8 cellular contexts compared by ENCODE assay signal in the genomic region with DNA sequence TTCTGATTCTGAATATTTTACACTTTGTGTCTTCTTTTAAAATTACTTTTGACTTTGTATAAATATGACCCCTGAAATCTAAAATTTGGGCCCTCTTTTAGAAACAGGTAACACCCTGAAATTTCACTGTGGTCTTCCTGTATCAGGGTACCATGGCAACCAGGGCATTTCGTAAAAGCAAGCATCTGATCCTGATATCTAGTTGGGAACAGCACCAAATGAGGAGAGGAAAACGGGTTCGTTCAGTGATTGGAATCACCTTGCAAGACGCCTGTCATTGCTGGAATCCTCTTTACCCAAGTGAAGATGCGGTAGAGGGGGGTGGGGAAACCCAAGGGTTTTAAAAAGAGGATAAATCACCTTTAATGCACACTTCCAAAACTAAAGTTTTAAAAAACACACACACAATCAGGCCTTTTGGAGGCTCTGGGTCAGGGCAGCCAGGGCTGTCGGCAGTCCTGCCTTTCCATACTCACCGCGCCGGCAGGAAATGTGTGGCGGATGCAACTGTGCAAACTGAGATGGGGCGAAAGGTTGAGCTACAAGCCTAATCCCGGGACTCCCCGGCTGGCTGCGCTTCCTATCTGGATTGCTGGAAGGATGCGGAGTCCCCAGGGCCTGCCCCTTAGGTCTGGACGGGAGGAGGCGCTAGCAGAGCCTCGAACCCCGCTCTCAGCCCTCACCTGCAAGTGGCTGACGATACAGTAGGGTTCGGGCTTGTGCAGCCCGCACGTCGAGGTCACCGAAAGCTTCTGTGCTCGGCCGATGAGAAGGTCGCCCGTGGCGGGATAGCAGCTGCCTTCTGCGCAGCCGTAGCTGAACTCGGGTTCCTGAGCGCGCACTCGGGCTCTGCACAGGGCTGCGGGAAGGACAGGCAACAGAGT. TPM values are rescaled to one million over a fixed set of nuclear protein-coding genes. Genes with fewer than 3 reads are reported as not detected.
A peak's percentile ranks its signal among the peaks of the same experiment; 100 is the strongest.
DNase-seq lines count a peak whose midpoint lies in the region; ATAC-seq and TF ChIP-seq lines count a peak whose summit lies in the region.

No MANE protein-coding gene starts in this region.

- H3K9me3 ChIP-seq in body of pancreas: no peaks in the 10 kb centered on the region

- peak overlapping the region; percentile 27 to 80 for H3K4me3 ChIP-seq in body of pancreas

- H3K36me3 ChIP-seq in body of pancreas (replicated peaks in 1 of 2; ENCODE audit: insufficient read depth in 1 of 2, low read depth in 2 of 2): no peaks in the 10 kb centered on the region

- peaks cover 75% of the 10 kb centered on the region for H3K27me3 Mint-ChIP-seq in activated naive CD4-positive, alpha-beta T cell treated with anti-CD3 and anti-CD28 coated beads, Interleukin-2, amount 10 ng/mL, durations not matched to agents 7 days and 5 days

- peaks cover 71% of the 10 kb centered on the region for H3K4me1 ChIP-seq in body of pancreas

- H3K27ac ChIP-seq in body of pancreas: peak overlapping the region; percentile 26 to 88 (median 80)

- peaks cover 18% of the 10 kb centered on the region for H3K4me1 Mint-ChIP-seq in activated naive CD4-positive, alpha-beta T cell treated with anti-CD3 and anti-CD28 coated beads, Interleukin-2, amount 10 ng/mL, durations not matched to agents 7 days and 5 days
- H3K4me1 Mint-ChIP-seq in stimulated activated effector memory CD8-positive, alpha-beta T cell treated with anti-CD3 and anti-CD28 coated beads, Interleukin-12 subunit alpha, Interleukin-12 subunit beta, amount 100 ng/mL, for 72 hours: peaks cover 22% of the 10 kb centered on the region

- H3K36me3 Mint-ChIP-seq in activated naive CD4-positive, alpha-beta T cell treated with anti-CD3 and anti-CD28 coated beads, Interleukin-2, amount 10 ng/mL, durations not matched to agents 7 days and 5 days: no peaks in the 10 kb centered on the region
- H3K36me3 Mint-ChIP-seq in stimulated activated effector memory CD8-positive, alpha-beta T cell treated with anti-CD3 and anti-CD28 coated beads, Interleukin-12 subunit alpha, Interleukin-12 subunit beta, amount 100 ng/mL, for 72 hours: no peaks in the 10 kb centered on the region

- H3K9me3 Mint-ChIP-seq in activated naive CD4-positive, alpha-beta T cell treated with anti-CD3 and anti-CD28 coated beads, Interleukin-2, amount 10 ng/mL, durations not matched to agents 7 days and 5 days: no peaks in the 10 kb centered on the region
- no peaks in the 10 kb centered on the region for H3K9me3 Mint-ChIP-seq in stimulated activated effector memory CD8-positive, alpha-beta T cell treated with anti-CD3 and anti-CD28 coated beads, Interleukin-12 subunit alpha, Interleukin-12 subunit beta, amount 100 ng/mL, for 72 hours

- 26 to 60% methylated on average over 18 to 37 of the region's 37 CpGs for WGBS in body of pancreas, 2 donors

- no peak overlapping the region for H3K27ac Mint-ChIP-seq in activated naive CD4-positive, alpha-beta T cell treated with anti-CD3 and anti-CD28 coated beads, Interleukin-2, amount 10 ng/mL, durations not matched to agents 7 days and 5 days
- H3K27ac Mint-ChIP-seq in stimulated activated effector memory CD8-positive, alpha-beta T cell treated with anti-CD3 and anti-CD28 coated beads, Interleukin-12 subunit alpha, Interleukin-12 subunit beta, amount 100 ng/mL, for 72 hours: no peak overlapping the region

- no peaks in the 10 kb centered on the region for H3K27me3 ChIP-seq in body of pancreas

- no peak for DNase-seq in activated naive CD4-positive, alpha-beta T cell treated with anti-CD3 and anti-CD28 coated beads, Interleukin-2, amount 10 ng/mL, durations not matched to agents 7 days and 5 days
- no peak for DNase-seq in activated naive CD4-positive, alpha-beta T cell treated with Interleukin-2 at 50 U/mL for 16 hours
- peak in 3 of 4 donors; percentile 36 to 51 (median 50) for DNase-seq in body of pancreas
- peak; percentile 71 for DNase-seq in iPS-NIHi7 (ENCODE audit: extremely low spot score)
- no peak for DNase-seq in stimulated activated effector memory CD8-positive, alpha-beta T cell treated with anti-CD3 and anti-CD28 coated beads, Interleukin-12 subunit alpha, Interleukin-12 subunit beta, amount 100 ng/mL, for 72 hours (ENCODE audit: low spot score in 2 of 2)
- no peak for DNase-seq in LoVo (ENCODE audit: low spot score)

- intact Hi-C loops in body of pancreas (cut with DNase I): no loop called here

- no peak for TF ChIP-seq POLR2A in body of pancreas (IDR thresholded peaks at IDR 0.05)

- CTCF ChIA-PET in activated naive CD4-positive, alpha-beta T cell treated with anti-CD3 and anti-CD28 coated beads, Interleukin-2, amount 10 ng/mL, durations not matched to agents 7 days and 5 days (lab: Charles Lee): no interaction called here

- no peak for TF ChIP-seq CTCF in body of pancreas (IDR thresholded peaks at IDR 0.05)

- peak overlapping the region; percentile 56 for H3K4me3 Mint-ChIP-seq in activated naive CD4-positive, alpha-beta T cell treated with anti-CD3 and anti-CD28 coated beads, Interleukin-2, amount 10 ng/mL, durations not matched to agents 7 days and 5 days
- H3K4me3 Mint-ChIP-seq in stimulated activated effector memory CD8-positive, alpha-beta T cell treated with anti-CD3 and anti-CD28 coated beads, Interleukin-12 subunit alpha, Interleukin-12 subunit beta, amount 100 ng/mL, for 72 hours: peak overlapping the region; percentile 61

- ATAC-seq in body of pancreas (no peak), GM21390 (IDR thresholded peaks at IDR 0.05; ENCODE audit: unreplicated experiment) (no peak), HG03175 (IDR thresholded peaks at IDR 0.05; ENCODE audit: unreplicated experiment) (no peak)
- no peak for ATAC-seq in stimulated activated effector memory CD8-positive, alpha-beta T cell treated with anti-CD3 and anti-CD28 coated beads, Interleukin-12 subunit alpha, Interleukin-12 subunit beta, amount 100 ng/mL, for 72 hours

RNA-seq across cellular contexts. Expression of a gene that starts 1.8 kb away (rescaled TPM):
- 100 to 1,000 TPM in 1 of 2 donors, 10 to 100 TPM in 1; 91.6 to 130 TPM for total RNA-seq in body of pancreas

Comparison
In these comparisons a context has a peak if more than half of its experiments do, and no peak if none do; other contexts are left out.
1. DNase-seq: peak in body of pancreas (3 of 4) and iPS-NIHi7 (single experiment); none in activated naive CD4-positive, alpha-beta T cell treated with anti-CD3 and anti-CD28 coated beads, Interleukin-2, amount 10 ng/mL, durations not matched to agents 7 days and 5 days (single experiment), activated naive CD4-positive, alpha-beta T cell treated with Interleukin-2 at 50 U/mL for 16 hours (single experiment), stimulated activated effector memory CD8-positive, alpha-beta T cell treated with anti-CD3 and anti-CD28 coated beads, Interleukin-12 subunit alpha, Interleukin-12 subunit beta, amount 100 ng/mL, for 72 hours (0 of 2) and LoVo (single experiment).